8 cellular contexts compared by ENCODE assay signal in genomic region chr1:109620890-109621289, GRCh38.
DNase-seq lines count a peak whose midpoint lies in the region; ATAC-seq lines count a peak whose summit lies in the region.

No MANE protein-coding gene starts in this region.

- peak; percentile 81 to 86 for DNase-seq in AML-193 (lab: John Stamatoyannopoulos, UW)
- DNase-seq in GM19238 (ENCODE audit: insufficient read length, low spot score) = peak; percentile 97
- peak; percentile 90 for DNase-seq in NCI-H446 treated with DMSO at 0.1 percent for 48 hours (lab: John Stamatoyannopoulos, UW)
- DNase-seq in activated CD4-positive, alpha-beta T cell treated with anti-CD3 and anti-CD28 coated beads for 1 hour = peak; percentile 91
- peak; percentile 11 to 66 for DNase-seq in cerebellar nuclear complex (lab: John Stamatoyannopoulos, UW)
- DNase-seq in kidney glomerular epithelial cell (lab: John Stamatoyannopoulos, UW) = peak; percentile 71
- DNase-seq in stimulated activated CD4-positive, alpha-beta T cell treated with anti-CD3 and anti-CD28 coated beads, Interleukin-15, amount 100 ng/mL, for 24 hours = peak; percentile 100

- ATAC-seq in HG03432 (IDR thresholded peaks at IDR 0.05; ENCODE audit: unreplicated experiment) = peak; percentile 79

Comparison
In these comparisons a context has a peak if more than half of its experiments do, and no peak if none do; other contexts are left out.
1. Peak in every context shown above with its lines: DNase-seq and ATAC-seq.
2. DNase-seq: peak in every context shown above with its lines; median percentile 100 in stimulated activated CD4-positive, alpha-beta T cell treated with anti-CD3 and anti-CD28 coated beads, Interleukin-15, amount 100 ng/mL, for 24 hours; 97 in GM19238; 91 in activated CD4-positive, alpha-beta T cell treated with anti-CD3 and anti-CD28 coated beads for 1 hour; 90 in NCI-H446 treated with DMSO at 0.1 percent for 48 hours; 84 in AML-193; 71 in kidney glomerular epithelial cell; 38 in cerebellar nuclear complex.